15 cellular contexts compared by ENCODE assay signal in the genomic region with DNA sequence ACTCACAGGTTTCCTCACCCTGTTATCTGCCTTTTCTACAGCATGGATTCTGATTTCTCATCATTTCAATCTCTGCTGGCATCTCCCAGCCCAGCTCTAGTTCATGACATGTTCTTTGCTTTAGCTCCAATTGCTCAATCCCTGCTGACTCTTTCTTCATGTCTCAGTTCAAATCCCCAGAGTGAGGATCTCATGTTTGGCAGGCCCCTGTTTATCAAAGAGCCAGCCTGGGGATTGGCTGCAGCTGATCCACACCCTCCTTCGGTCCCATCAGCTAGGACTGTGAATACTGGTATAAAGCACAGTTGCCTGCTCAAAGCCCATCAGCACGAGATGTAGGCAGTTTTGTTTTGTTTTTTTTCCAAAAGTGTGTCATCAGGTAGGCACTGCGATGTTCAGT. TPM values are rescaled to one million over a fixed set of nuclear protein-coding genes. Genes with fewer than 3 reads are reported as not detected.
DNase-seq lines count a peak whose midpoint lies in the region; ATAC-seq, FAIRE-seq and TF ChIP-seq lines count a peak whose summit lies in the region.
"Had no signal": no experiment of that assay in that cellular context is flagged by ENCODE, and none has a peak within 500 bp of the region (broad histone marks: within the 10 kb centered on the region; RNA-seq: fewer than 3 reads in every experiment).

No MANE protein-coding gene starts in this region.

- no peak overlapping the region for H2AFZ ChIP-seq in SK-N-SH (ENCODE audit: low read depth)

- H3F3A ChIP-seq in SK-N-SH (replicated peaks; ENCODE audit: insufficient read depth), result peaks cover 25% of the 10 kb centered on the region

- H3K9me2 ChIP-seq in SK-N-SH, result no peaks in the 10 kb centered on the region

- no peak overlapping the region for H3K4me2 ChIP-seq in SK-N-SH

- H3K36me3 ChIP-seq in left ventricle myocardium inferior, result no peaks in the 10 kb centered on the region
- H3K36me3 ChIP-seq in small intestine (ENCODE audit: control insufficient read depth in 2 of 2, insufficient read depth in 2 of 2, low read length in 2 of 2), result no peaks in the 10 kb centered on the region
- no peaks in the 10 kb centered on the region for H3K36me3 ChIP-seq in spleen
- no peaks in the 10 kb centered on the region for H3K36me3 ChIP-seq in SK-N-SH (replicated peaks in 1 of 2; ENCODE audit: control insufficient read depth in 1 of 2, insufficient read depth in 2 of 2, low read length in 1 of 2)

- no peaks in the 10 kb centered on the region for H4K20me1 ChIP-seq in SK-N-SH (ENCODE audit: insufficient read depth)

- no peaks in the 10 kb centered on the region for H3K9me3 ChIP-seq in left ventricle myocardium inferior (replicated peaks)
- H3K9me3 ChIP-seq in small intestine (ENCODE audit: control insufficient read depth, low read depth), result no peaks in the 10 kb centered on the region
- no peaks in the 10 kb centered on the region for H3K9me3 ChIP-seq in spleen
- H3K9me3 ChIP-seq in SK-N-SH, result no peaks in the 10 kb centered on the region
- H3K9me3 ChIP-seq: testis had no signal

- CTCF ChIA-PET in SK-N-SH (lab: Yijun Ruan, JAX), result interaction anchor here (0.7 to 6.2 kb wide), 6 partner anchors 59 to 223 kb away, joined by 3 to 64 read pairs (median 4); no protein-coding TSS in a partner anchor

- H3K27me3 ChIP-seq in left ventricle myocardium inferior (ENCODE audit: low read depth) (no peaks in the 10 kb centered on the region), small intestine (ENCODE audit: control insufficient read depth in 2 of 2, insufficient read depth in 2 of 2, low read length in 2 of 2) (no peaks in the 10 kb centered on the region), spleen (replicated peaks in 1 of 7) (no peaks in the 10 kb centered on the region), SK-N-SH (ENCODE audit: insufficient read depth) (no peaks in the 10 kb centered on the region)
- H3K27me3 ChIP-seq: testis had no signal

- H3K79me2 ChIP-seq in SK-N-SH (ENCODE audit: insufficient read depth), result no peaks in the 10 kb centered on the region

- FAIRE-seq in small intestine (lab: Jason Lieb, UNC), result no peak
- FAIRE-seq: H54 had no signal

- POLR2A ChIA-PET in SK-N-SH (lab: Yijun Ruan, JAX), result no interaction called here

- WGBS in small intestine, 3 donors, result 73 to 80% (median 80%) methylated on average over 3 of the region's 3 CpGs
- 78 to 93% (median 91%) methylated on average over 3 of the region's 3 CpGs for WGBS in spleen, 5 donors
- 87% methylated on average over 3 of the region's 3 CpGs for WGBS in SK-N-SH (ENCODE audit: low lambda C conversion rate)

- TF ChIP-seq CTCF in left ventricle myocardium inferior (IDR thresholded peaks at IDR 0.05; ENCODE audit: borderline replicate concordance) (no peak), spleen (IDR thresholded peaks at IDR 0.05 in 8 of 11, conservative IDR thresholded peaks at IDR 0.05 in 3 of 11) (no peak), SK-N-SH (IDR thresholded peaks at IDR 0.05) (no peak)

- H3K9ac ChIP-seq in SK-N-SH, result no peak overlapping the region

- DNase-seq in EH (ENCODE audit: low read depth) (peak; percentile 41), amniotic epithelial cell (ENCODE audit: low read depth) (peak; percentile 98), left ventricle myocardium inferior (peak; percentile 40), skeletal muscle cell (ENCODE audit: low read depth) (peak; percentile 87), small intestine (no peak), spleen (no peak), SK-N-SH (no peak)
- DNase-seq: activated CD4-positive, alpha-beta T cell treated with anti-CD3 and anti-CD28 coated beads for 4 hours; activated gamma-delta T cell treated with Interleukin-2 at 50 U/mL for 16 hours; CD4-positive, CD25-positive, alpha-beta regulatory T cell; mesendoderm; NCI-H1930; testis had no signal

- H3K27ac ChIP-seq in left ventricle myocardium inferior (replicated peaks), result peak overlapping the region; percentile 43
- no peak overlapping the region for H3K27ac ChIP-seq in small intestine (ENCODE audit: low read depth in 1 of 2, low read length in 1 of 2)
- no peak overlapping the region for H3K27ac ChIP-seq in spleen
- no peak overlapping the region for H3K27ac ChIP-seq in SK-N-SH (ENCODE audit: low read depth in 2 of 2, low read length in 1 of 2)
- H3K27ac ChIP-seq: testis had no signal

- ATAC-seq in HG03378 (IDR thresholded peaks at IDR 0.05; ENCODE audit: unreplicated experiment), result no peak

- no peak for TF ChIP-seq EP300 in SK-N-SH (IDR thresholded peaks at IDR 0.05; ENCODE audit: borderline replicate concordance in 1 of 2, low read depth in 1 of 2, low read length in 1 of 2)

- H3K4me3 ChIP-seq in left ventricle myocardium inferior (no peak overlapping the region), skeletal muscle cell (ENCODE audit: low read depth, low read length) (no peak overlapping the region), small intestine (ENCODE audit: low read depth in 1 of 2, low read length in 2 of 2) (no peak overlapping the region), spleen (no peak overlapping the region), SK-N-SH (ENCODE audit: low read depth in 2 of 2, low read length in 1 of 2) (no peak overlapping the region)
- H3K4me3 ChIP-seq: testis had no signal

- no peak for TF ChIP-seq POLR2A in spleen (IDR thresholded peaks at IDR 0.05)

- intact Hi-C loops in left ventricle myocardium inferior (cut with micrococcal nuclease), result loop anchor here (5.0 kb wide), 1 partner anchor 218 kb away; no protein-coding TSS in a partner anchor
- intact Hi-C loops in spleen (cut with DNase I; ENCODE audit: low total_unique reads), result loop anchor here (5.0 kb wide), 1 partner anchor 223 kb away; no protein-coding TSS in a partner anchor

- no peak for TF ChIP-seq RAD21 in SK-N-SH (IDR thresholded peaks at IDR 0.05; ENCODE audit: low read length)

- H3K4me1 ChIP-seq in left ventricle myocardium inferior (peaks cover 37% of the 10 kb centered on the region), small intestine (ENCODE audit: control insufficient read depth in 2 of 2, insufficient read depth in 1 of 2, low read depth in 1 of 2, low read length in 1 of 2) (peaks cover 0 to 4% of the 10 kb centered on the region in 2 donors), spleen (peaks cover 3 to 38% (median 23%) of the 10 kb centered on the region in 6 donors), SK-N-SH (ENCODE audit: control insufficient read depth in 1 of 2, insufficient read depth in 2 of 2, low read depth in 1 of 2, low read length in 1 of 2) (peaks cover 3 to 26% of the 10 kb centered on the region in 2 experiments; a peak in 3 of 4 replicates)

TF ChIP-seq in SK-N-SH, 30 proteins besides CTCF, POLR2A, EP300 and RAD21:
- TF ChIP-seq POLR2AphosphoS5 (IDR thresholded peaks at IDR 0.05; ENCODE audit: low read depth, low read length) (no peak), RXRA (IDR thresholded peaks at IDR 0.05; ENCODE audit: borderline replicate concordance, low read depth) (no peak), YY1 (IDR thresholded peaks at IDR 0.05; ENCODE audit: low read depth) (no peak), ELF1 (IDR thresholded peaks at IDR 0.05) (no peak), MEF2A (IDR thresholded peaks at IDR 0.05; ENCODE audit: borderline replicate concordance, low read depth) (no peak), RCOR1 (IDR thresholded peaks at IDR 0.05; ENCODE audit: low read length) (no peak)
- TF ChIP-seq, protein P1, sequence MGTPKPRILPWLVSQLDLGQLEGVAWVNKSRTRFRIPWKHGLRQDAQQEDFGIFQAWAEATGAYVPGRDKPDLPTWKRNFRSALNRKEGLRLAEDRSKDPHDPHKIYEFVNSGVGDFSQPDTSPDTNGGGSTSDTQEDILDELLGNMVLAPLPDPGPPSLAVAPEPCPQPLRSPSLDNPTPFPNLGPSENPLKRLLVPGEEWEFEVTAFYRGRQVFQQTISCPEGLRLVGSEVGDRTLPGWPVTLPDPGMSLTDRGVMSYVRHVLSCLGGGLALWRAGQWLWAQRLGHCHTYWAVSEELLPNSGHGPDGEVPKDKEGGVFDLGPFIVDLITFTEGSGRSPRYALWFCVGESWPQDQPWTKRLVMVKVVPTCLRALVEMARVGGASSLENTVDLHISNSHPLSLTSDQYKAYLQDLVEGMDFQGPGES (IDR thresholded peaks at IDR 0.05; ENCODE audit: low read depth, low read length), result no peak

RNA-seq across cellular contexts. Expression of a gene that starts 14.4 kb away (rescaled TPM):
- total RNA-seq in left ventricle myocardium inferior (9.6 TPM), spleen (10 to 100 TPM in 2 of 7 donors, 1 to 10 TPM in 5; 2.8 to 16.6 (median 8.7) TPM)
- polyA plus RNA-seq in small intestine (1 to 10 TPM; 1.6 to 6.6 (median 4.5) TPM), spleen (1 to 10 TPM; 2.6 to 3.8 (median 3.1) TPM), SK-N-SH (2012; rRNA removed) (17.8 and 23.4 TPM in 2 replicates)
- 21.0 and 22.2 TPM in 2 replicates for polyA plus RNA-seq in SK-N-SH (2012; cell fraction: cytosol; rRNA removed)
- polyA plus RNA-seq in SK-N-SH (2012; cell fraction: nucleus; rRNA removed), result 28.6 and 29.9 TPM in 2 replicates
- total RNA-seq: CD4-positive, CD25-positive, alpha-beta regulatory T cell had no signal

RNA-seq across cellular contexts. Expression of a gene that starts 27.5 kb away (rescaled TPM):
- 2.4 TPM for total RNA-seq in left ventricle myocardium inferior
- 1 to 10 TPM in 1 of 3 donors, under 1 TPM in 1, not detected in 1; 0.54 to 1.8 TPM for polyA plus RNA-seq in small intestine
- total RNA-seq in spleen, result 10 to 100 TPM in 4 of 7 donors, 1 to 10 TPM in 3; 3.6 to 22.5 (median 10.8) TPM
- polyA plus RNA-seq in spleen, result under 1 TPM; 0.74 to 0.99 (median 0.76) TPM
- not detected in 2 replicates for polyA plus RNA-seq in SK-N-SH (2012; rRNA removed)
- polyA plus RNA-seq in SK-N-SH (2012; cell fraction: cytosol; rRNA removed), result 0.01 and 0.07 TPM in 2 replicates
- not detected in 2 replicates for polyA plus RNA-seq in SK-N-SH (2012; cell fraction: nucleus; rRNA removed)
- total RNA-seq: CD4-positive, CD25-positive, alpha-beta regulatory T cell had no signal
- polyA plus RNA-seq: CD4-positive, CD25-positive, alpha-beta regulatory T cell had no signal

Comparison
In these comparisons a context has a peak if more than half of its experiments do, and no peak if none do; other contexts are left out.
1. DNase-seq: peak in EH (single experiment), amniotic epithelial cell (single experiment), left ventricle myocardium inferior (single experiment) and skeletal muscle cell (single experiment); none in small intestine (single experiment), spleen (single experiment) and SK-N-SH (single experiment).